Comparison of ENCODE assay signal across 9 cellular contexts in genomic region chr5:56534102-56534501, GRCh38.
DNase-seq lines count a peak whose midpoint lies in the region; ATAC-seq and TF ChIP-seq lines count a peak whose summit lies in the region.
"Had no signal": no experiment of that assay in that cellular context is flagged by ENCODE, and none has a peak within 500 bp of the region (broad histone marks: within the 10 kb centered on the region; RNA-seq: fewer than 3 reads in every experiment).

No MANE protein-coding gene starts in this region.

- H3K36me3 ChIP-seq in MG63: no peaks in the 10 kb centered on the region
- H3K36me3 ChIP-seq in transverse colon: no peaks in the 10 kb centered on the region
- H3K36me3 ChIP-seq: BLaER1 treated with 17β-estradiol and CSF1 and Interleukin-3, amounts not matched to agents 10 nM and 100 nM had no signal

- WGBS in transverse colon (ENCODE audit: low coverage in 1 of 2), 2 donors: 60 to 72% methylated on average over 1 to 4 of the region's 4 CpGs

- DNase-seq in A172 (ENCODE audit: low spot score) (peak; percentile 84), HT-29 (ENCODE audit: low spot score) (peak; percentile 82), left kidney (ENCODE audit: low read depth, low spot score) (peak; percentile 34), NCI-H524 treated with DMSO at 0.1 percent for 48 hours (lab: John Stamatoyannopoulos, UW) (no peak), MG63 (no peak), transverse colon (no peak)
- peak; percentile 64 for DNase-seq in activated naive CD4-positive, alpha-beta T cell treated with anti-CD3 and anti-CD28 coated beads, Interleukin-2, amount 10 ng/mL, durations not matched to agents 7 days and 5 days

- intact Hi-C loops in transverse colon (cut with DNase I; ENCODE audit: low total_unique reads): no loop called here

- TF ChIP-seq CTCF in transverse colon (IDR thresholded peaks at IDR 0.05): no peak

- H3K4me3 ChIP-seq in MG63 (no peak overlapping the region), transverse colon (no peak overlapping the region)
- H3K4me3 ChIP-seq: BLaER1 treated with 17β-estradiol and CSF1 and Interleukin-3, amounts not matched to agents 10 nM and 100 nM had no signal

- H3K27ac Mint-ChIP-seq in activated naive CD4-positive, alpha-beta T cell treated with anti-CD3 and anti-CD28 coated beads, Interleukin-2, amount 10 ng/mL, durations not matched to agents 7 days and 5 days: peak overlapping the region; percentile 90

- H3K36me3 Mint-ChIP-seq in activated naive CD4-positive, alpha-beta T cell treated with anti-CD3 and anti-CD28 coated beads, Interleukin-2, amount 10 ng/mL, durations not matched to agents 7 days and 5 days: peaks cover 4% of the 10 kb centered on the region

- peaks cover 52% of the 10 kb centered on the region for H3K4me1 Mint-ChIP-seq in activated naive CD4-positive, alpha-beta T cell treated with anti-CD3 and anti-CD28 coated beads, Interleukin-2, amount 10 ng/mL, durations not matched to agents 7 days and 5 days

- H3K27me3 ChIP-seq in MG63 (no peaks in the 10 kb centered on the region), transverse colon (no peaks in the 10 kb centered on the region)
- H3K27me3 ChIP-seq: BLaER1 treated with 17β-estradiol and CSF1 and Interleukin-3, amounts not matched to agents 10 nM and 100 nM had no signal

- peaks cover 6% of the 10 kb centered on the region for H3K9me3 Mint-ChIP-seq in activated naive CD4-positive, alpha-beta T cell treated with anti-CD3 and anti-CD28 coated beads, Interleukin-2, amount 10 ng/mL, durations not matched to agents 7 days and 5 days

- H3K9me3 ChIP-seq in MG63: no peaks in the 10 kb centered on the region
- H3K9me3 ChIP-seq in transverse colon: no peaks in the 10 kb centered on the region

- TF ChIP-seq POLR2A in transverse colon (IDR thresholded peaks at IDR 0.05): no peak

- H3K4me1 ChIP-seq in transverse colon: no peaks in the 10 kb centered on the region

- H3K4me3 Mint-ChIP-seq in activated naive CD4-positive, alpha-beta T cell treated with anti-CD3 and anti-CD28 coated beads, Interleukin-2, amount 10 ng/mL, durations not matched to agents 7 days and 5 days: no peak overlapping the region

- no peaks in the 10 kb centered on the region for H3K27me3 Mint-ChIP-seq in activated naive CD4-positive, alpha-beta T cell treated with anti-CD3 and anti-CD28 coated beads, Interleukin-2, amount 10 ng/mL, durations not matched to agents 7 days and 5 days

- in situ Hi-C loops in transverse colon (cut with MboI; ENCODE audit: low pct_ligation_motif_present in 1 of 4, low pct_unique_long_range_greater_than_20kb in 1 of 4, low sequenced_read_pairs in 3 of 4): no loop called here

- CTCF ChIA-PET in activated naive CD4-positive, alpha-beta T cell treated with anti-CD3 and anti-CD28 coated beads, Interleukin-2, amount 10 ng/mL, durations not matched to agents 7 days and 5 days (lab: Charles Lee): interaction anchor here (0.7 kb wide), 1 partner anchor 67 kb away, joined by 3 read pairs; no protein-coding TSS in a partner anchor

- H3K27ac ChIP-seq in transverse colon: no peak overlapping the region
- H3K27ac ChIP-seq: BLaER1 treated with 17β-estradiol and CSF1 and Interleukin-3, amounts not matched to agents 10 nM and 100 nM had no signal

- TF ChIP-seq EP300 in transverse colon (IDR thresholded peaks at IDR 0.05; ENCODE audit: low read depth): no peak

- ATAC-seq in HG02759 (IDR thresholded peaks at IDR 0.05; ENCODE audit: unreplicated experiment): no peak

Comparison
In these comparisons a context has a peak if more than half of its experiments do, and no peak if none do; other contexts are left out.
1. DNase-seq: peak in A172 (single experiment), HT-29 (single experiment), activated naive CD4-positive, alpha-beta T cell treated with anti-CD3 and anti-CD28 coated beads, Interleukin-2, amount 10 ng/mL, durations not matched to agents 7 days and 5 days (single experiment) and left kidney (single experiment); none in NCI-H524 treated with DMSO at 0.1 percent for 48 hours (single experiment), MG63 (single experiment) and transverse colon (single experiment).